ENCODE assay signal across 26 cellular contexts in genomic region chr12:8075935-8076334, GRCh38. TPM values are rescaled to one million over a fixed set of nuclear protein-coding genes. Genes with fewer than 3 reads are reported as not detected.
A peak's percentile ranks its signal among the peaks of the same experiment; 100 is the strongest.
DNase-seq lines count a peak whose midpoint lies in the region; ATAC-seq, FAIRE-seq and TF ChIP-seq lines count a peak whose summit lies in the region.
"Had no signal": no experiment of that assay in that cellular context is flagged by ENCODE, and none has a peak within 500 bp of the region (broad histone marks: within the 10 kb centered on the region; RNA-seq: fewer than 3 reads in every experiment).

No MANE protein-coding gene starts in this region.

- TF ChIP-seq POLR2A in IMR-90 (IDR thresholded peaks at IDR 0.05; ENCODE audit: low read depth, low read length), result no peak

- DNase-seq in CD14-positive monocyte (ENCODE audit: low spot score) (no peak), IMR-90 (no peak), cortex of kidney (lab: John Stamatoyannopoulos, UW) (no peak), epidermal melanocyte (ENCODE audit: insufficient read length, low spot score) (no peak)
- DNase-seq: 8988T; ACHN; AML-193; BE2C; Calu3; CD4-positive, alpha-beta memory T cell; COR-L47; DMS53; DMS79 treated with DMSO at 0.1 percent for 48 hours; GF-D8; GOT3; HFFc6 had no signal

- TF ChIP-seq RAD21 in IMR-90 (IDR thresholded peaks at IDR 0.05; ENCODE audit: low read length), result no peak

- no peak overlapping the region for H4K8ac ChIP-seq in IMR-90 (ENCODE audit: low read depth in 2 of 2, low read length in 2 of 2)

- no peak for TF ChIP-seq CTCF in CD14-positive monocyte (IDR thresholded peaks at IDR 0.05)
- no peak for TF ChIP-seq CTCF in IMR-90 (conservative IDR thresholded peaks at IDR 0.05; ENCODE audit: low read depth, low read length)

- H3K23ac ChIP-seq in IMR-90 (ENCODE audit: low read depth, low read length), result no peak overlapping the region

- POLR2A ChIA-PET in IMR-90 (lab: Charles Lee; ENCODE audit: unreplicated experiment), result no interaction called here

- peak overlapping the region in 5 of 7 donors; percentile 21 to 73 (median 54) for H3K27ac Mint-ChIP-seq in CD14-positive monocyte
- H3K27ac Mint-ChIP-seq: HFFc6 had no signal

- H3K4me2 ChIP-seq in IMR-90 (ENCODE audit: low read depth, low read length), result no peak overlapping the region
- H3K4me2 ChIP-seq: A549 had no signal

- no peaks in the 10 kb centered on the region for H3K27me3 Mint-ChIP-seq in CD14-positive monocyte (ENCODE audit: low read depth in 3 of 3)

- H3K56ac ChIP-seq in IMR-90 (ENCODE audit: extremely low read depth, insufficient read depth, low read length), result no peak overlapping the region

- BruUV-seq in IMR-90 (replicated peaks; lab: Mats Ljungman, UMichigan), result no TSS peak

- intact Hi-C loops in CD14-positive monocyte (cut with micrococcal nuclease) (no loop called here), IMR-90 (cut with micrococcal nuclease) (loop anchor here (5.0 kb wide), 1 partner anchor 214 kb away; no protein-coding TSS in a partner anchor)

- H3K79me1 ChIP-seq in IMR-90 (ENCODE audit: low read depth in 1 of 2, low read length in 2 of 2), result no peaks in the 10 kb centered on the region

- ATAC-seq in IMR-90 (ENCODE audit: low read depth) (no peak), GM19463 (IDR thresholded peaks at IDR 0.05; ENCODE audit: unreplicated experiment) (no peak)
- ATAC-seq: A549 had no signal

- no peak overlapping the region for H3K27ac ChIP-seq in IMR-90 (ENCODE audit: insufficient read depth, low read length)
- H3K27ac ChIP-seq: A549; BLaER1 treated with 17β-estradiol and CSF1 and Interleukin-3, amounts not matched to agents 10 nM and 100 nM had no signal

- CTCF ChIA-PET in IMR-90 (lab: Yijun Ruan, JAX), result interaction anchor here (1.4 kb wide), 1 partner anchor 30 kb away, joined by 4 read pairs; no protein-coding TSS in a partner anchor

- H3K27me3 ChIP-seq in IMR-90 (ENCODE audit: control insufficient read depth, insufficient read depth, low read length), result no peaks in the 10 kb centered on the region
- H3K27me3 ChIP-seq: BE2C; BLaER1 treated with 17β-estradiol and CSF1 and Interleukin-3, amounts not matched to agents 10 nM and 100 nM had no signal

- H2AK9ac ChIP-seq in IMR-90 (replicated peaks; ENCODE audit: low read depth, low read length, poor library complexity), result no peak overlapping the region

- H3K9me1 ChIP-seq in IMR-90 (ENCODE audit: insufficient read depth, low read length), result no peaks in the 10 kb centered on the region

- H3K4me3 ChIP-seq in IMR-90 (ENCODE audit: insufficient read depth, low read depth, low read length), result no peak overlapping the region
- H3K4me3 ChIP-seq: A549; BLaER1 treated with 17β-estradiol and CSF1 and Interleukin-3, amounts not matched to agents 10 nM and 100 nM; HAP-1 had no signal

- no peaks in the 10 kb centered on the region for H3K9me3 ChIP-seq in IMR-90 (ENCODE audit: control insufficient read depth, insufficient read depth, low read length)
- H3K9me3 ChIP-seq: A549; BE2C; BLaER1 treated with 17β-estradiol and CSF1 and Interleukin-3, amounts not matched to agents 10 nM and 100 nM; HAP-1 had no signal

- no peak overlapping the region for H3K4ac ChIP-seq in IMR-90 (ENCODE audit: low read depth, low read length)

- peak; percentile 5 for FAIRE-seq in islet of Langerhans (lab: Jason Lieb, UNC)
- FAIRE-seq: A549, GM12891, GM18507, H54 had no signal

- peaks cover 2% of the 10 kb centered on the region for H3K4me1 ChIP-seq in IMR-90 (ENCODE audit: control insufficient read depth, insufficient read depth, low read length)

- H2BK20ac ChIP-seq in IMR-90 (ENCODE audit: low read depth, low read length), result no peak overlapping the region

- no peak overlapping the region for H2BK15ac ChIP-seq in IMR-90 (ENCODE audit: low read depth, low read length)

- no peaks in the 10 kb centered on the region for H3K9me3 Mint-ChIP-seq in CD14-positive monocyte
- H3K9me3 Mint-ChIP-seq: HFFc6 had no signal

- H3K18ac ChIP-seq in IMR-90 (ENCODE audit: low read depth, low read length), result no peak overlapping the region

- H4K91ac ChIP-seq in IMR-90 (ENCODE audit: insufficient read depth, low read depth, low read length), result no peak overlapping the region

- no CpG with 5 or more reads among the region's 6 CpGs for WGBS in IMR-90 (ENCODE audit: extremely low coverage in 2 of 2, insufficient read length in 1 of 2), 2 experiments

- H3K36me3 Mint-ChIP-seq in CD14-positive monocyte, result no peaks in the 10 kb centered on the region
- H3K36me3 Mint-ChIP-seq: CD4-positive, alpha-beta memory T cell had no signal

- H3K4me3 Mint-ChIP-seq in CD14-positive monocyte, result no peak overlapping the region
- H3K4me3 Mint-ChIP-seq: CD4-positive, alpha-beta memory T cell; HFFc6 had no signal

- no peaks in the 10 kb centered on the region for H4K20me1 ChIP-seq in IMR-90 (ENCODE audit: insufficient read depth, low read length)
- H4K20me1 ChIP-seq: BLaER1 treated with 17β-estradiol and CSF1 and Interleukin-3, amounts not matched to agents 10 nM and 100 nM had no signal

- H3K36me3 ChIP-seq in IMR-90 (ENCODE audit: control insufficient read depth, insufficient read depth, low read length), result no peaks in the 10 kb centered on the region
- H3K36me3 ChIP-seq: BE2C; BLaER1 treated with 17β-estradiol and CSF1 and Interleukin-3, amounts not matched to agents 10 nM and 100 nM; HAP-1 had no signal

- H3K4me1 Mint-ChIP-seq in CD14-positive monocyte, result peaks cover 56% of the 10 kb centered on the region

- H2BK5ac ChIP-seq in IMR-90 (ENCODE audit: low read depth, low read length, poor library complexity, severe bottlenecking), result no peak overlapping the region

- in situ Hi-C loops in IMR-90 (cut with MboI; ENCODE audit: low sequenced_read_pairs), result loop anchor here (5.0 kb wide), 1 partner anchor 34 kb away; no protein-coding TSS in a partner anchor

- dilution Hi-C loops in IMR-90 (cut with HindIII; ENCODE audit: low sequenced_read_pairs, unreplicated experiment), result no loop called here

- no peak overlapping the region for H2AK5ac ChIP-seq in IMR-90 (ENCODE audit: low read depth, low read length)

- no peak overlapping the region for H2BK120ac ChIP-seq in IMR-90 (ENCODE audit: low read depth, low read length)

- H2AFZ ChIP-seq in IMR-90 (replicated peaks; ENCODE audit: low read length, poor library complexity), result no peak overlapping the region

- H3K14ac ChIP-seq in IMR-90 (replicated peaks; ENCODE audit: low read depth, low read length), result no peak overlapping the region

- no peak overlapping the region for H3K9ac ChIP-seq in IMR-90 (ENCODE audit: low read depth, low read length)
- H3K9ac ChIP-seq: BLaER1 treated with 17β-estradiol and CSF1 and Interleukin-3, amounts not matched to agents 10 nM and 100 nM had no signal

- H4K5ac ChIP-seq in IMR-90 (ENCODE audit: low read depth, low read length), result no peak overlapping the region

TF ChIP-seq in IMR-90, 13 proteins besides CTCF, POLR2A, EP300 and RAD21:
- TF ChIP-seq CEBPB (IDR thresholded peaks at IDR 0.05; ENCODE audit: low read depth, low read length), result peak; percentile 70
- TF ChIP-seq RFX5 (IDR thresholded peaks at IDR 0.05; ENCODE audit: low read depth, low read length), result no peak
TF ChIP-seq in IMR-90: peak in this region for 1.

RNA-seq across cellular contexts. Expression of gene NECAP1, which starts 6.1 kb away (rescaled TPM):
- polyA plus RNA-seq in CD14-positive monocyte (10 to 100 TPM; 18.7 to 30.0 TPM), IMR-90 (2012; rRNA removed) (32.2 and 35.6 TPM in 2 replicates)
- 37.3 and 44.2 TPM in 2 replicates for total RNA-seq in IMR-90 (2012; rRNA removed)
- 14.7 and 15.9 TPM in 2 replicates for polyA plus RNA-seq in IMR-90 (2012; cell fraction: cytosol; rRNA removed)
- polyA plus RNA-seq in IMR-90 (2012; cell fraction: nucleus; rRNA removed; ENCODE audit: low replicate concordance), result 15.0 and 44.7 TPM in 2 replicates

RNA-seq across cellular contexts. Expression of gene C3AR1, which starts 9.8 kb away (rescaled TPM):
- polyA plus RNA-seq in CD14-positive monocyte (100 to 1,000 TPM in 1 of 2 donors, 10 to 100 TPM in 1; 67.3 to 222 TPM), IMR-90 (2012; rRNA removed) (0.31 and 0.42 TPM in 2 replicates)
- total RNA-seq in IMR-90 (2012; rRNA removed), result 0.28 and 0.36 TPM in 2 replicates
- 0.29 and 0.34 TPM in 2 replicates for polyA plus RNA-seq in IMR-90 (2012; cell fraction: cytosol; rRNA removed)
- 0.07 and 0.08 TPM in 2 replicates for polyA plus RNA-seq in IMR-90 (2012; cell fraction: nucleus; rRNA removed; ENCODE audit: low replicate concordance)
- total RNA-seq: Calu3, G401 had no signal
- polyA plus RNA-seq: A549 had no signal

RNA-seq across cellular contexts. Expression of gene FOXJ2, which starts 43.4 kb away (rescaled TPM):
- polyA plus RNA-seq in CD14-positive monocyte, result 1 to 10 TPM; 4.9 to 7.4 TPM
- total RNA-seq in IMR-90 (2012; rRNA removed), result 3.0 and 3.9 TPM in 2 replicates
- 8.4 and 8.5 TPM in 2 replicates for polyA plus RNA-seq in IMR-90 (2012; rRNA removed)
- polyA plus RNA-seq in IMR-90 (2012; cell fraction: cytosol; rRNA removed), result 2.5 and 5.1 TPM in 2 replicates
- polyA plus RNA-seq in IMR-90 (2012; cell fraction: nucleus; rRNA removed; ENCODE audit: low replicate concordance), result 12.8 and 13.4 TPM in 2 replicates

RNA-seq across cellular contexts. Expression of gene CLEC4A, which starts 47.5 kb away (rescaled TPM):
- polyA plus RNA-seq in CD14-positive monocyte (100 to 1,000 TPM; 297 to 365 TPM), IMR-90 (2012; rRNA removed) (0.29 and 0.44 TPM in 2 replicates)
- total RNA-seq in IMR-90 (2012; rRNA removed), result 0.28 TPM in 1 of 2 replicates, not detected in the other
- not detected in 2 replicates for polyA plus RNA-seq in IMR-90 (2012; cell fraction: cytosol; rRNA removed)
- 0.67 and 3.9 TPM in 2 replicates for polyA plus RNA-seq in IMR-90 (2012; cell fraction: nucleus; rRNA removed; ENCODE audit: low replicate concordance)
- total RNA-seq: Calu3, Daoy, G401 had no signal

Comparison
In these comparisons a context has a peak if more than half of its experiments do, and no peak if none do; other contexts are left out.
1. RNA of gene C3AR1, which starts 9.8 kb away (polyA plus RNA-seq): 67.3 to 222 TPM in CD14-positive monocyte; 0.07 to 0.42 TPM in IMR-90; every median in the first group is over 10 times any median in the second.